ENCODE assay signal across 8 cellular contexts in genomic region chr9:135499326-135500070, GRCh38. TPM values are rescaled to one million over a fixed set of nuclear protein-coding genes. Genes with fewer than 3 reads are reported as not detected.
DNase-seq lines count a peak whose midpoint lies in the region; TF ChIP-seq lines count a peak whose summit lies in the region.

No MANE protein-coding gene starts in this region.

- 1% methylated on average over 44 of the region's 58 CpGs; no CpG with 5 or more reads in 1 of the 2 donors for WGBS in transverse colon (ENCODE audit: low coverage in 1 of 2), 2 donors

- H3K4me3 Mint-ChIP-seq in Caco-2 (ENCODE audit: unreplicated experiment): peak overlapping the region; percentile 75
- peak overlapping the region; percentile 92 for H3K4me3 Mint-ChIP-seq in T-helper 1 cell treated with Interleukin-12 subunit alpha and Interleukin-12 subunit beta and Interleukin-4 antibody, amounts not matched to agents 30 μg/mL and 1 μg/mL, for 36 hours

- peaks cover 28% of the 10 kb centered on the region for H3K36me3 Mint-ChIP-seq in Caco-2 (ENCODE audit: insufficient read depth, unreplicated experiment)
- H3K36me3 Mint-ChIP-seq in T-helper 1 cell treated with Interleukin-12 subunit alpha and Interleukin-12 subunit beta and Interleukin-4 antibody, amounts not matched to agents 30 μg/mL and 1 μg/mL, for 36 hours (ENCODE audit: low read depth): peaks cover 8% of the 10 kb centered on the region

- CTCF ChIA-PET in Caco-2 (lab: Charles Lee): interaction anchor here (0.5 to 0.7 kb wide), 2 partner anchors 14 to 19 kb away, joined by 3 read pairs; no protein-coding TSS in a partner anchor

- POLR2A ChIA-PET in Caco-2 (lab: Charles Lee): no interaction called here

- H3K4me1 Mint-ChIP-seq in Caco-2 (ENCODE audit: low read depth, unreplicated experiment): no peaks in the 10 kb centered on the region
- peaks cover 9% of the 10 kb centered on the region for H3K4me1 Mint-ChIP-seq in T-helper 1 cell treated with Interleukin-12 subunit alpha and Interleukin-12 subunit beta and Interleukin-4 antibody, amounts not matched to agents 30 μg/mL and 1 μg/mL, for 36 hours (ENCODE audit: low read depth)

- peaks cover 6% of the 10 kb centered on the region for H3K36me3 ChIP-seq in Caco-2 (ENCODE audit: control insufficient read depth, insufficient read depth, low read length)
- H3K36me3 ChIP-seq in H7 (replicated peaks; ENCODE audit: control insufficient read depth, insufficient read depth, low read length): peaks cover 17% of the 10 kb centered on the region
- H3K36me3 ChIP-seq in left ventricle myocardium inferior: peaks cover 26% of the 10 kb centered on the region
- peaks cover 0 to 10% (median 0%) of the 10 kb centered on the region in 4 donors for H3K36me3 ChIP-seq in transverse colon

- H3K9me3 ChIP-seq in Caco-2 (no peaks in the 10 kb centered on the region), left ventricle myocardium inferior (replicated peaks) (no peaks in the 10 kb centered on the region), transverse colon (no peaks in the 10 kb centered on the region)

- H3K27ac ChIP-seq in left ventricle myocardium inferior (replicated peaks) (peak overlapping the region; percentile 92), transverse colon (peak overlapping the region; percentile 77 to 92 (median 86))

- TF ChIP-seq EP300 in transverse colon (IDR thresholded peaks at IDR 0.05; ENCODE audit: low read depth): no peak

- TF ChIP-seq CTCF in Caco-2 (IDR thresholded peaks at IDR 0.05; ENCODE audit: insufficient read depth in 1 of 2, low read depth in 1 of 2, low read length in 1 of 2, severe bottlenecking in 1 of 2, unreplicated experiment in 1 of 2) (peak in 1 of 2 experiments; percentile 1), left ventricle myocardium inferior (IDR thresholded peaks at IDR 0.05; ENCODE audit: borderline replicate concordance) (no peak), transverse colon (IDR thresholded peaks at IDR 0.05) (no peak)

- in situ Hi-C loops in transverse colon (cut with MboI; ENCODE audit: low pct_ligation_motif_present in 1 of 4, low pct_unique_long_range_greater_than_20kb in 1 of 4, low sequenced_read_pairs in 3 of 4): no loop called here

- H3K4me3 ChIP-seq in Caco-2 (ENCODE audit: low read depth, low read length): peak overlapping the region; percentile 91
- H3K4me3 ChIP-seq in H7 (ENCODE audit: insufficient read depth, low read depth, low read length): peak overlapping the region; percentile 87
- peak overlapping the region; percentile 98 for H3K4me3 ChIP-seq in left ventricle myocardium inferior
- H3K4me3 ChIP-seq in transverse colon: peak overlapping the region; percentile 81 to 100 (median 96)

- H3K4me1 ChIP-seq in Caco-2: peaks cover 12% of the 10 kb centered on the region; the same call in 1 of the 2 replicates
- peaks cover 40% of the 10 kb centered on the region for H3K4me1 ChIP-seq in left ventricle myocardium inferior
- H3K4me1 ChIP-seq in transverse colon: peaks cover 15 to 25% (median 18%) of the 10 kb centered on the region in 4 donors

- intact Hi-C loops in Caco-2 (cut with micrococcal nuclease; ENCODE audit: unreplicated experiment) (loop anchor here (2.0 kb wide), 1 partner anchor 19 kb away; no protein-coding TSS in a partner anchor), left ventricle myocardium inferior (cut with micrococcal nuclease) (no loop called here), posterior vena cava (cut with DNase I) (no loop called here), transverse colon (cut with DNase I; ENCODE audit: low total_unique reads) (no loop called here)

- H3K27ac Mint-ChIP-seq in Caco-2 (ENCODE audit: unreplicated experiment): peak overlapping the region; percentile 80
- H3K27ac Mint-ChIP-seq in T-helper 1 cell treated with Interleukin-12 subunit alpha and Interleukin-12 subunit beta and Interleukin-4 antibody, amounts not matched to agents 30 μg/mL and 1 μg/mL, for 36 hours: no peak overlapping the region

- no peaks in the 10 kb centered on the region for H3K9me3 Mint-ChIP-seq in Caco-2 (ENCODE audit: unreplicated experiment)
- no peaks in the 10 kb centered on the region for H3K9me3 Mint-ChIP-seq in T-helper 1 cell treated with Interleukin-12 subunit alpha and Interleukin-12 subunit beta and Interleukin-4 antibody, amounts not matched to agents 30 μg/mL and 1 μg/mL, for 36 hours

- TSS peak; percentile 50 for BruUV-seq in Caco-2 (replicated peaks; lab: Mats Ljungman, UMichigan)

- TF ChIP-seq POLR2A in transverse colon (IDR thresholded peaks at IDR 0.05): no peak

- no peaks in the 10 kb centered on the region for H3K27me3 Mint-ChIP-seq in Caco-2 (ENCODE audit: insufficient read depth, unreplicated experiment)
- H3K27me3 Mint-ChIP-seq in T-helper 1 cell treated with Interleukin-12 subunit alpha and Interleukin-12 subunit beta and Interleukin-4 antibody, amounts not matched to agents 30 μg/mL and 1 μg/mL, for 36 hours (ENCODE audit: low read depth): peaks cover 5% of the 10 kb centered on the region

- no peaks in the 10 kb centered on the region for H3K27me3 ChIP-seq in Caco-2 (replicated peaks; ENCODE audit: control insufficient read depth, insufficient read depth, low read length)
- H3K27me3 ChIP-seq in H7 (ENCODE audit: control insufficient read depth, insufficient read depth, low read length): no peaks in the 10 kb centered on the region; the same call in 1 of the 2 replicates
- no peaks in the 10 kb centered on the region for H3K27me3 ChIP-seq in left ventricle myocardium inferior (ENCODE audit: low read depth)
- H3K27me3 ChIP-seq in transverse colon: no peaks in the 10 kb centered on the region

- DNase-seq in Caco-2 (peak; percentile 94 to 95), H7 (peak; percentile 96), NCI-H128 (lab: John Stamatoyannopoulos, UW; ENCODE audit: unreplicated experiment) (peak; percentile 64), amniotic stem cell (lab: John Stamatoyannopoulos, UW) (peak; percentile 67), left ventricle myocardium inferior (peak; percentile 96), posterior vena cava (ENCODE audit: low spot score) (peak; percentile 98), transverse colon (peak; percentile 96)

RNA-seq across cellular contexts. Expression of gene MRPS2, which starts 1.0 kb away (rescaled TPM):
- total RNA-seq in Caco-2 (2022): 65.5 and 66.9 TPM in 2 replicates
- total RNA-seq in H7 (2014; rRNA removed; shearing (Covaris generic)): 115 and 121 TPM in 2 replicates
- 42.6 TPM for total RNA-seq in left ventricle myocardium inferior
- 10 to 100 TPM; 15.9 to 16.3 TPM for total RNA-seq in posterior vena cava
- total RNA-seq in transverse colon: 100 to 1,000 TPM in 1 of 4 donors, 10 to 100 TPM in 3; 26.0 to 101 (median 53.6) TPM

RNA-seq across cellular contexts. Expression of gene PPP1R26, which starts 19.9 kb away (rescaled TPM):
- total RNA-seq in Caco-2 (2022) (23.7 and 24.3 TPM in 2 replicates), left ventricle myocardium inferior (20.9 TPM), posterior vena cava (1 to 10 TPM; 8.0 to 8.9 TPM), transverse colon (10 to 100 TPM; 21.5 to 26.5 (median 25.0) TPM)
- 40.8 and 58.8 TPM in 2 replicates for total RNA-seq in H7 (2014; rRNA removed; shearing (Covaris generic))

RNA-seq across cellular contexts. Expression of gene LCN1, which starts 21.7 kb away (rescaled TPM):
- total RNA-seq in Caco-2 (2022): not detected in 2 replicates
- total RNA-seq in H7 (2014; rRNA removed; shearing (Covaris generic)): not detected in 2 replicates
- total RNA-seq in left ventricle myocardium inferior: not detected
- total RNA-seq in posterior vena cava: 1 to 10 TPM in 1 of 2 donors, not detected in 1; 2.4 TPM
- not detected for total RNA-seq in transverse colon

RNA-seq across cellular contexts. Expression of gene OBP2A, which starts 46.4 kb away (rescaled TPM):
- total RNA-seq in Caco-2 (2022): not detected in 2 replicates
- total RNA-seq in H7 (2014; rRNA removed; shearing (Covaris generic)): not detected in 2 replicates
- total RNA-seq in left ventricle myocardium inferior: not detected
- not detected for total RNA-seq in posterior vena cava
- not detected for total RNA-seq in transverse colon

Comparison
In these comparisons a context has a peak if more than half of its experiments do, and no peak if none do; other contexts are left out.
1. Peak in every context shown above with its lines: DNase-seq, H3K4me3 ChIP-seq and H3K27ac ChIP-seq.